ENCODE assay signal across 1 cellular context in genomic region chr2:134261398-134262131, GRCh38.
TF ChIP-seq lines count a peak whose summit lies in the region.

No MANE protein-coding gene starts in this region.

TF ChIP-seq in H1, 55 proteins besides CTCF, POLR2A, EP300 and RAD21 (continued from another document):
- TF ChIP-seq USF2 (IDR thresholded peaks at IDR 0.05; ENCODE audit: low read length) (no peak), BRCA1 (IDR thresholded peaks at IDR 0.05; ENCODE audit: low read depth, low read length) (no peak)
TF ChIP-seq in H1: peak in this region for 0.
